In the genomic region with DNA sequence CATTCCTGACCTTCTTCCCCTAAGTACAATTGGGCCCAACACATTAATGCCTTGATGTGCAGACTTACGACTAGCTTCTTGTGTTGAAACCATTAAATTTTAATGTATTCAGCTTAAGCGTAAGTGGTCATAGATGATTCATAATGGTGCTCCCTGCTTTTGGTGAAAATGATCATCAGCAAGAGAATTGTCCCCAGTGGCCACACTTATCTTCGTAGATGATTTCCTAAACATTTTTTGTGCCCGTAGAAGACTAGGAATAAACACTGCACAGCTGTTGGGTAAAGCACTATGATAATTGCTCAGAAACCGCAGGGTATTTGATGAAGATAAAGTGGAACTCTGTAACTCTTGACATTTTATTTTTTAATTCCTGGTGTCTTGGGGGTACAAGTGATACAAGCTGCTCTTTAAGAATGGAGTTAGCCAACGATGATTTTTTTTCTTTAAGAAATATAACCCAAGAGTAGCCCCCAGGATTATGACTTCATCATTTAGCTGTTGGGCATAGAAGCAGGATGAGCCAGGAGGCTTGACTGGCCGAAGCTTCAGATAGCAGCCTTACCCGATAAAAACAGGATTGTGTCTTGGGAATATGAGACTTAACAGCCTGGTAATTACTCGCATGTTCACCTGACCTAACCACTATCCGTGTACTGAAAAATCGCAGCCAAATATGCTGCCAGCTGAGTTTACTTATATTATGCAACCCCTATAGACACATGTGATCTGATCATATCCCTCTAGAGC, we compare ENCODE assay signal across 24 cellular contexts.
"Had no signal": no experiment of that assay in that cellular context is flagged by ENCODE, and none has a peak within 500 bp of the region (broad histone marks: within the 10 kb centered on the region; RNA-seq: fewer than 3 reads in every experiment).

No MANE protein-coding gene starts in this region.

- H3K27me3 ChIP-seq: breast epithelium, colonic mucosa, esophagus squamous epithelium, heart left ventricle, right lobe of liver, tibial artery, uterus had no signal

- DNase-seq: activated CD4-positive, alpha-beta memory T cell treated with anti-CD3 and anti-CD28 coated beads for 36 hours; activated CD4-positive, alpha-beta T cell treated with anti-CD3 and anti-CD28 coated beads for 48 hours; activated effector memory CD4-positive, alpha-beta T cell treated with Interleukin-2 at 50 U/mL for 16 hours; activated naive CD4-positive, alpha-beta T cell treated with anti-CD3 and anti-CD28 coated beads for 36 hours; activated naive CD8-positive, alpha-beta T cell treated with anti-CD3 and anti-CD28 coated beads, Interleukin-2, amount 10 ng/mL, durations not matched to agents 7 days and 5 days; activated T-cell treated with anti-CD3 and anti-CD28 coated beads, Interleukin-2, amount 50 U/mL, for 72 hours; amniotic stem cell; colonic mucosa; esophagus squamous epithelium; heart left ventricle; left ventricle myocardium superior; mammary epithelial cell; nucleus accumbens; right lobe of liver; small intestine; stimulated activated CD4-positive, alpha-beta T cell treated with anti-CD3 and anti-CD28 coated beads, Interleukin-2, amount 100 ng/mL, for 24 hours; stimulated activated naive CD8-positive, alpha-beta T cell treated with anti-CD3 and anti-CD28 coated beads, Interleukin-15, amount 100 ng/mL, for 72 hours; tibial artery; uterus had no signal

- H3K36me3 ChIP-seq: breast epithelium, colonic mucosa, esophagus squamous epithelium, heart left ventricle, right lobe of liver, tibial artery, uterus had no signal

- H3K9me3 Mint-ChIP-seq: activated CD4-positive, alpha-beta memory T cell treated with anti-CD3 and anti-CD28 coated beads for 36 hours; activated naive CD4-positive, alpha-beta T cell treated with anti-CD3 and anti-CD28 coated beads for 36 hours; activated naive CD8-positive, alpha-beta T cell treated with anti-CD3 and anti-CD28 coated beads, Interleukin-2, amount 10 ng/mL, durations not matched to agents 7 days and 5 days; central memory CD8-positive, alpha-beta T cell; mesothelial cell of epicardium; stimulated activated effector memory CD8-positive, alpha-beta T cell treated with anti-CD3 and anti-CD28 coated beads, Interleukin-12 subunit alpha, Interleukin-12 subunit beta, amount 100 ng/mL, for 72 hours had no signal

- H3K9me3 ChIP-seq: breast epithelium, colonic mucosa, esophagus squamous epithelium, heart left ventricle, right lobe of liver, tibial artery, uterus had no signal

- H3K27ac ChIP-seq: breast epithelium, colonic mucosa, esophagus squamous epithelium, heart left ventricle, parathyroid adenoma, right lobe of liver, tibial artery, uterus had no signal

- H3K27ac Mint-ChIP-seq: activated CD4-positive, alpha-beta memory T cell treated with anti-CD3 and anti-CD28 coated beads for 36 hours; activated naive CD4-positive, alpha-beta T cell treated with anti-CD3 and anti-CD28 coated beads for 36 hours; activated naive CD8-positive, alpha-beta T cell treated with anti-CD3 and anti-CD28 coated beads, Interleukin-2, amount 10 ng/mL, durations not matched to agents 7 days and 5 days; activated T-cell treated with anti-CD3 and anti-CD28 coated beads, Interleukin-2, amount 50 U/mL, for 72 hours; mesothelial cell of epicardium; stimulated activated effector memory CD8-positive, alpha-beta T cell treated with anti-CD3 and anti-CD28 coated beads, Interleukin-12 subunit alpha, Interleukin-12 subunit beta, amount 100 ng/mL, for 72 hours; stimulated activated naive CD8-positive, alpha-beta T cell treated with anti-CD3 and anti-CD28 coated beads, Interleukin-15, amount 100 ng/mL, for 72 hours had no signal

- ATAC-seq: activated T-cell treated with anti-CD3 and anti-CD28 coated beads, Interleukin-2, amount 50 U/mL, for 72 hours; heart left ventricle; left ventricle myocardium superior; right lobe of liver; stimulated activated effector memory CD8-positive, alpha-beta T cell treated with anti-CD3 and anti-CD28 coated beads, Interleukin-12 subunit alpha, Interleukin-12 subunit beta, amount 100 ng/mL, for 72 hours; stimulated activated naive CD8-positive, alpha-beta T cell treated with anti-CD3 and anti-CD28 coated beads, Interleukin-15, amount 100 ng/mL, for 72 hours had no signal

- H3K4me3 ChIP-seq: breast epithelium, colonic mucosa, esophagus squamous epithelium, heart left ventricle, right lobe of liver, tibial artery, uterus had no signal

- H3K9ac ChIP-seq: parathyroid adenoma had no signal

- H3K4me1 Mint-ChIP-seq: activated naive CD8-positive, alpha-beta T cell treated with anti-CD3 and anti-CD28 coated beads, Interleukin-2, amount 10 ng/mL, durations not matched to agents 7 days and 5 days; central memory CD8-positive, alpha-beta T cell; stimulated activated effector memory CD8-positive, alpha-beta T cell treated with anti-CD3 and anti-CD28 coated beads, Interleukin-12 subunit alpha, Interleukin-12 subunit beta, amount 100 ng/mL, for 72 hours; stimulated activated naive CD8-positive, alpha-beta T cell treated with anti-CD3 and anti-CD28 coated beads, Interleukin-15, amount 100 ng/mL, for 72 hours had no signal

- H3K4me3 Mint-ChIP-seq: activated CD4-positive, alpha-beta memory T cell treated with anti-CD3 and anti-CD28 coated beads for 36 hours; activated naive CD4-positive, alpha-beta T cell treated with anti-CD3 and anti-CD28 coated beads for 36 hours; activated naive CD8-positive, alpha-beta T cell treated with anti-CD3 and anti-CD28 coated beads, Interleukin-2, amount 10 ng/mL, durations not matched to agents 7 days and 5 days; activated T-cell treated with anti-CD3 and anti-CD28 coated beads, Interleukin-2, amount 50 U/mL, for 72 hours; central memory CD8-positive, alpha-beta T cell; mesothelial cell of epicardium; stimulated activated effector memory CD8-positive, alpha-beta T cell treated with anti-CD3 and anti-CD28 coated beads, Interleukin-12 subunit alpha, Interleukin-12 subunit beta, amount 100 ng/mL, for 72 hours; stimulated activated naive CD8-positive, alpha-beta T cell treated with anti-CD3 and anti-CD28 coated beads, Interleukin-15, amount 100 ng/mL, for 72 hours had no signal

- H2AFZ ChIP-seq: parathyroid adenoma had no signal

- H3K79me2 ChIP-seq: parathyroid adenoma had no signal

- H3K36me3 Mint-ChIP-seq: activated CD4-positive, alpha-beta memory T cell treated with anti-CD3 and anti-CD28 coated beads for 36 hours; activated naive CD8-positive, alpha-beta T cell treated with anti-CD3 and anti-CD28 coated beads, Interleukin-2, amount 10 ng/mL, durations not matched to agents 7 days and 5 days; mesothelial cell of epicardium; stimulated activated effector memory CD8-positive, alpha-beta T cell treated with anti-CD3 and anti-CD28 coated beads, Interleukin-12 subunit alpha, Interleukin-12 subunit beta, amount 100 ng/mL, for 72 hours had no signal

- H3K4me1 ChIP-seq: breast epithelium, colonic mucosa, esophagus squamous epithelium, parathyroid adenoma, right lobe of liver, uterus had no signal

- H3K27me3 Mint-ChIP-seq: activated CD4-positive, alpha-beta memory T cell treated with anti-CD3 and anti-CD28 coated beads for 36 hours; activated naive CD8-positive, alpha-beta T cell treated with anti-CD3 and anti-CD28 coated beads, Interleukin-2, amount 10 ng/mL, durations not matched to agents 7 days and 5 days; central memory CD8-positive, alpha-beta T cell; stimulated activated naive CD8-positive, alpha-beta T cell treated with anti-CD3 and anti-CD28 coated beads, Interleukin-15, amount 100 ng/mL, for 72 hours had no signal
